ENCODE assay signal across 15 cellular contexts in genomic region chr3:147816770-147817169, GRCh38.
DNase-seq lines count a peak whose midpoint lies in the region; ATAC-seq and TF ChIP-seq lines count a peak whose summit lies in the region.
"Had no signal": no experiment of that assay in that cellular context is flagged by ENCODE, and none has a peak within 500 bp of the region (broad histone marks: within the 10 kb centered on the region; RNA-seq: fewer than 3 reads in every experiment).

No MANE protein-coding gene starts in this region.

- H3K9me2 ChIP-seq in hepatocyte (replicated peaks; ENCODE audit: insufficient read depth) = no peaks in the 10 kb centered on the region

- 73% methylated on average over 6 of the region's 6 CpGs for WGBS in hepatocyte (ENCODE audit: low lambda C conversion rate, missing lambda C conversion rate)
- 20 to 43% methylated on average over 6 of the region's 6 CpGs for WGBS in thyroid gland, 2 donors

- ATAC-seq in HG03432 (IDR thresholded peaks at IDR 0.05; ENCODE audit: unreplicated experiment) = no peak
- ATAC-seq: activated naive CD4-positive, alpha-beta T cell treated with anti-CD3 and anti-CD28 coated beads, Interleukin-2, amount 50 U/mL, for 72 hours; SK-N-SH treated with all-trans-retinoic acid at 6 μM for 48 hours had no signal

- intact Hi-C loops in thyroid gland (cut with DNase I) = no loop called here

- H3K4me2 ChIP-seq in hepatocyte = no peak overlapping the region

- TF ChIP-seq POLR2A in thyroid gland (IDR thresholded peaks at IDR 0.05) = no peak

- no peak overlapping the region for H3K4me3 Mint-ChIP-seq in progenitor cell of endocrine pancreas (ENCODE audit: low read depth)

- no peaks in the 10 kb centered on the region for H4K20me1 ChIP-seq in hepatocyte (ENCODE audit: insufficient read depth, poor library complexity, severe bottlenecking)

- no peaks in the 10 kb centered on the region for H3K36me3 Mint-ChIP-seq in progenitor cell of endocrine pancreas (ENCODE audit: insufficient read depth)
- H3K36me3 Mint-ChIP-seq: activated naive CD4-positive, alpha-beta T cell treated with anti-CD3 and anti-CD28 coated beads, Interleukin-2, amount 50 U/mL, for 72 hours had no signal

- H3K27me3 ChIP-seq in hepatocyte (no peaks in the 10 kb centered on the region), thyroid gland (no peaks in the 10 kb centered on the region)

- no peaks in the 10 kb centered on the region for H3K9me3 Mint-ChIP-seq in progenitor cell of endocrine pancreas (ENCODE audit: low read depth)

- H3K4me3 ChIP-seq in hepatocyte (no peak overlapping the region), thyroid gland (replicated peaks in 1 of 3) (no peak overlapping the region)

- no peaks in the 10 kb centered on the region for H3K79me2 ChIP-seq in hepatocyte
- H3K79me2 ChIP-seq: parathyroid adenoma had no signal

- TF ChIP-seq CTCF in hepatocyte (IDR thresholded peaks at IDR 0.05; ENCODE audit: poor library complexity) = no peak
- TF ChIP-seq CTCF in thyroid gland (IDR thresholded peaks at IDR 0.05) = no peak
- no peak for TF ChIP-seq CTCF in progenitor cell of endocrine pancreas (IDR thresholded peaks at IDR 0.05; ENCODE audit: unreplicated experiment)

- no peak overlapping the region for H3K27ac Mint-ChIP-seq in progenitor cell of endocrine pancreas
- H3K27ac Mint-ChIP-seq: activated naive CD4-positive, alpha-beta T cell treated with anti-CD3 and anti-CD28 coated beads, Interleukin-2, amount 50 U/mL, for 72 hours had no signal

- H2AFZ ChIP-seq in hepatocyte = no peak overlapping the region
- H2AFZ ChIP-seq: parathyroid adenoma had no signal

- no peaks in the 10 kb centered on the region for H3K27me3 Mint-ChIP-seq in progenitor cell of endocrine pancreas

- H3K27ac ChIP-seq in hepatocyte (no peak overlapping the region), thyroid gland (no peak overlapping the region)
- H3K27ac ChIP-seq: HL-60, parathyroid adenoma had no signal

- H3K36me3 ChIP-seq in hepatocyte (replicated peaks; ENCODE audit: insufficient read depth, low read depth) (no peaks in the 10 kb centered on the region), thyroid gland (no peaks in the 10 kb centered on the region)

- no peaks in the 10 kb centered on the region for H3K9me3 ChIP-seq in hepatocyte (ENCODE audit: low read depth)
- H3K9me3 ChIP-seq in thyroid gland = no peaks in the 10 kb centered on the region

- H3K4me1 ChIP-seq in hepatocyte (ENCODE audit: insufficient read depth) (no peaks in the 10 kb centered on the region), thyroid gland (no peaks in the 10 kb centered on the region)
- H3K4me1 ChIP-seq: parathyroid adenoma had no signal

- DNase-seq in NCI-H1436 (lab: John Stamatoyannopoulos, UW) (peak; percentile 17), NCI-H1436 treated with DMSO at 0.1 percent for 48 hours (lab: John Stamatoyannopoulos, UW) (no peak), SHP77 treated with DMSO at 0.1 percent for 48 hours (lab: John Stamatoyannopoulos, UW) (peak; percentile 50), hepatocyte (ENCODE audit: low spot score) (peak; percentile 18), thyroid gland (peak; percentile 8 to 13), progenitor cell of endocrine pancreas (ENCODE audit: low spot score, unreplicated experiment) (no peak), AG08396 (ENCODE audit: low spot score) (no peak)
- DNase-seq: effector memory CD4-positive, alpha-beta T cell; GF-D8; NCI-H2171 had no signal

- H3K4me1 Mint-ChIP-seq in progenitor cell of endocrine pancreas (ENCODE audit: low read depth) = no peaks in the 10 kb centered on the region

Comparison
In these comparisons a context has a peak if more than half of its experiments do, and no peak if none do; other contexts are left out.
1. DNase-seq: peak in NCI-H1436 (single experiment), SHP77 treated with DMSO at 0.1 percent for 48 hours (single experiment), hepatocyte (single experiment) and thyroid gland (2 of 2); none in NCI-H1436 treated with DMSO at 0.1 percent for 48 hours (single experiment), progenitor cell of endocrine pancreas (single experiment) and AG08396 (single experiment).